In genomic region chr18:44859263-44859662, GRCh38 we compare ENCODE assay signal across 17 cellular contexts.
A peak's percentile ranks its signal among the peaks of the same experiment; 100 is the strongest.
DNase-seq lines count a peak whose midpoint lies in the region; ATAC-seq, FAIRE-seq and TF ChIP-seq lines count a peak whose summit lies in the region.
"Had no signal": no experiment of that assay in that cellular context is flagged by ENCODE, and none has a peak within 500 bp of the region (broad histone marks: within the 10 kb centered on the region; RNA-seq: fewer than 3 reads in every experiment).

No MANE protein-coding gene starts in this region.

- H3K27ac ChIP-seq in pancreas (no peak overlapping the region), osteoblast (ENCODE audit: low read depth, low read length) (no peak overlapping the region)

- CTCF ChIA-PET in Calu3 (lab: Charles Lee) = no interaction called here

- in situ Hi-C loops in T47D (cut with HindIII; ENCODE audit: low pct_unique_long_range_greater_than_20kb, low sequenced_read_pairs) = no loop called here

- DNase-seq in Calu3 = peak; percentile 2
- peak; percentile 28 for DNase-seq in HPDE6-E6E7 (ENCODE audit: extremely low spot score)
- DNase-seq in T47D (ENCODE audit: low read depth in 1 of 2, low spot score in 1 of 2) = peak; percentile 14 to 66
- no peak for DNase-seq in pancreas
- DNase-seq in osteoblast (ENCODE audit: insufficient read length, low spot score, missing footprints) = no peak
- DNase-seq: BE2C; CD8-positive, alpha-beta T cell; EL; MV-4-11; NCI-H1417 treated with DMSO at 0.1 percent for 48 hours; NCI-H2029; NCI-H2227 treated with DMSO at 0.1 percent for 48 hours; NCI-H748 treated with DMSO at 0.1 percent for 48 hours; SHP77 treated with DMSO at 0.1 percent for 48 hours had no signal

- no TSS peak for BruUV-seq in Calu3 (replicated peaks; lab: Mats Ljungman, UMichigan)

- no peak overlapping the region for H3K27ac Mint-ChIP-seq in Calu3 (ENCODE audit: unreplicated experiment)
- H3K27ac Mint-ChIP-seq: CD8-positive, alpha-beta T cell had no signal

- no peaks in the 10 kb centered on the region for H3K79me2 ChIP-seq in osteoblast (ENCODE audit: insufficient read depth, low read length)

- intact Hi-C loops in Calu3 (cut with micrococcal nuclease; ENCODE audit: unreplicated experiment) = no loop called here
- intact Hi-C loops in pancreas (cut with DNase I) = no loop called here

- no peak for TF ChIP-seq CTCF in Calu3 (IDR thresholded peaks at IDR 0.05; ENCODE audit: unreplicated experiment)
- TF ChIP-seq CTCF in pancreas (IDR thresholded peaks at IDR 0.05) = no peak
- no peak for TF ChIP-seq CTCF in osteoblast (IDR thresholded peaks at IDR 0.05; ENCODE audit: extremely low read depth, low read depth, low read length)

- H3K27me3 ChIP-seq in pancreas (no peaks in the 10 kb centered on the region), osteoblast (ENCODE audit: insufficient read depth, low read length) (peaks cover 9% of the 10 kb centered on the region)
- H3K27me3 ChIP-seq: BE2C had no signal

- no peak for FAIRE-seq in pancreas (lab: Jason Lieb, UNC)

- no peaks in the 10 kb centered on the region for H3K36me3 ChIP-seq in pancreas
- no peaks in the 10 kb centered on the region for H3K36me3 ChIP-seq in osteoblast (ENCODE audit: insufficient read depth, low read length)
- H3K36me3 ChIP-seq: BE2C, HAP-1 had no signal

- H3K4me2 ChIP-seq in osteoblast (ENCODE audit: insufficient read depth, low read length) = no peak overlapping the region

- no peaks in the 10 kb centered on the region for H3K4me1 Mint-ChIP-seq in Calu3 (ENCODE audit: low read depth, unreplicated experiment)

- no peak overlapping the region for H2AFZ ChIP-seq in osteoblast (ENCODE audit: low read length)

- H3K4me3 ChIP-seq in pancreas (no peak overlapping the region), osteoblast (ENCODE audit: insufficient read depth, low read length) (no peak overlapping the region)
- H3K4me3 ChIP-seq: HAP-1 had no signal

- no peaks in the 10 kb centered on the region for H3K9me3 Mint-ChIP-seq in Calu3 (ENCODE audit: low read depth, unreplicated experiment)
- H3K9me3 Mint-ChIP-seq: CD8-positive, alpha-beta T cell had no signal

- H3K9me3 ChIP-seq in pancreas = no peaks in the 10 kb centered on the region
- no peaks in the 10 kb centered on the region for H3K9me3 ChIP-seq in osteoblast (ENCODE audit: low read depth, low read length)
- H3K9me3 ChIP-seq: BE2C, HAP-1 had no signal

- H3K4me1 ChIP-seq in pancreas = peaks cover 6 to 9% (median 8%) of the 10 kb centered on the region in 3 donors
- no peaks in the 10 kb centered on the region for H3K4me1 ChIP-seq in osteoblast (ENCODE audit: insufficient read depth, low read length)
- H3K4me1 ChIP-seq: BE2C, HAP-1 had no signal

- no peak overlapping the region for H3K4me3 Mint-ChIP-seq in Calu3 (ENCODE audit: low read depth, unreplicated experiment)
- H3K4me3 Mint-ChIP-seq: CD8-positive, alpha-beta T cell had no signal

- ATAC-seq in pancreas (peak; percentile 35 to 80 (median 50)), GM19397 (IDR thresholded peaks at IDR 0.05; ENCODE audit: unreplicated experiment) (no peak), GM21737 (IDR thresholded peaks at IDR 0.05; ENCODE audit: unreplicated experiment) (no peak)
- ATAC-seq: CD8-positive, alpha-beta T cell had no signal

- H4K20me1 ChIP-seq in osteoblast (ENCODE audit: insufficient read depth, low read length) = no peaks in the 10 kb centered on the region

- H3K27me3 Mint-ChIP-seq in Calu3 (ENCODE audit: unreplicated experiment) = no peaks in the 10 kb centered on the region

- H3K36me3 Mint-ChIP-seq in Calu3 (ENCODE audit: insufficient read depth, unreplicated experiment) = no peaks in the 10 kb centered on the region
- H3K36me3 Mint-ChIP-seq: CD8-positive, alpha-beta T cell had no signal

Comparison
In these comparisons a context has a peak if more than half of its experiments do, and no peak if none do; other contexts are left out.
1. DNase-seq: peak in Calu3 (single experiment), HPDE6-E6E7 (single experiment) and T47D (2 of 2); none in pancreas (0 of 6) and osteoblast (single experiment).
2. ATAC-seq: peak in pancreas (4 of 4); none in GM19397 (single experiment) and GM21737 (single experiment).